ENCODE assay signal across 18 cellular contexts in genomic region chr16:13098536-13098935, GRCh38.
"Had no signal": no experiment of that assay in that cellular context is flagged by ENCODE, and none has a peak within 500 bp of the region (broad histone marks: within the 10 kb centered on the region; RNA-seq: fewer than 3 reads in every experiment).

No MANE protein-coding gene starts in this region.

- H2AFZ ChIP-seq: hepatocyte had no signal

- H3K27me3 ChIP-seq: hepatocyte, right lobe of liver, spleen had no signal

- H3K36me3 Mint-ChIP-seq: activated naive CD8-positive, alpha-beta T cell treated with anti-CD3 and anti-CD28 coated beads for 36 hours; type B pancreatic cell had no signal

- H3K4me1 ChIP-seq: psoas muscle, right lobe of liver, spleen had no signal

- H3K36me3 ChIP-seq: right lobe of liver, spleen had no signal

- H3K4me2 ChIP-seq: hepatocyte had no signal

- H3K27ac Mint-ChIP-seq: activated B cell treated with CpG ODN at 0.5 μM for 24 hours; activated CD4-positive, alpha-beta T cell treated with anti-CD3 and anti-CD28 coated beads, Interleukin-2, amount 10 ng/mL, durations not matched to agents 24 days and 14 days; activated CD8-positive, alpha-beta T cell treated with anti-CD3 and anti-CD28 coated beads, Interleukin-2, amount 10 ng/mL, durations not matched to agents 7 days and 5 days; activated naive CD8-positive, alpha-beta T cell treated with anti-CD3 and anti-CD28 coated beads for 36 hours; dendritic cell treated with granulocyte-macrophage colony-stimulating factor and Interleukin-4, amounts not matched to agents 40 ng/mL and 50 ng/mL, for 4 days; nephron; stimulated activated naive CD8-positive, alpha-beta T cell treated with anti-CD3 and anti-CD28 coated beads, Interleukin-15, amount 100 ng/mL, for 72 hours; T-helper 1 cell treated with Interleukin-12 subunit alpha and Interleukin-12 subunit beta and Interleukin-4 antibody, amounts not matched to agents 30 μg/mL and 1 μg/mL, for 36 hours; type B pancreatic cell had no signal

- H3K27ac ChIP-seq: epithelial cell of prostate, hepatocyte, psoas muscle, right lobe of liver, spleen had no signal

- H3K9me3 ChIP-seq: psoas muscle, right lobe of liver had no signal

- DNase-seq: activated B cell treated with CpG ODN at 0.5 μM for 24 hours; activated CD4-positive, alpha-beta T cell treated with anti-CD3 and anti-CD28 coated beads, Interleukin-2, amount 10 ng/mL, durations not matched to agents 24 days and 14 days; activated CD8-positive, alpha-beta memory T cell treated with anti-CD3 and anti-CD28 coated beads, Interleukin-2, amount 50 U/mL, for 4 hours; activated CD8-positive, alpha-beta T cell treated with anti-CD3 and anti-CD28 coated beads, Interleukin-2, amount 10 ng/mL, durations not matched to agents 7 days and 5 days; activated naive CD8-positive, alpha-beta T cell treated with anti-CD3 and anti-CD28 coated beads for 36 hours; effector memory CD4-positive, alpha-beta T cell; occipital lobe; psoas muscle; right lobe of liver; spleen; stimulated activated naive CD8-positive, alpha-beta T cell treated with anti-CD3 and anti-CD28 coated beads, Interleukin-15, amount 100 ng/mL, for 72 hours had no signal

- H3K9me3 Mint-ChIP-seq: activated B cell treated with CpG ODN at 0.5 μM for 24 hours, nephron had no signal

- H3K27me3 Mint-ChIP-seq: activated B cell treated with CpG ODN at 0.5 μM for 24 hours; activated CD4-positive, alpha-beta T cell treated with anti-CD3 and anti-CD28 coated beads, Interleukin-2, amount 10 ng/mL, durations not matched to agents 24 days and 14 days; dendritic cell treated with granulocyte-macrophage colony-stimulating factor and Interleukin-4, amounts not matched to agents 40 ng/mL and 50 ng/mL, for 4 days; stimulated activated naive CD8-positive, alpha-beta T cell treated with anti-CD3 and anti-CD28 coated beads, Interleukin-15, amount 100 ng/mL, for 72 hours; type B pancreatic cell had no signal

- H3K4me3 Mint-ChIP-seq: activated B cell treated with CpG ODN at 0.5 μM for 24 hours; activated CD4-positive, alpha-beta T cell treated with anti-CD3 and anti-CD28 coated beads, Interleukin-2, amount 10 ng/mL, durations not matched to agents 24 days and 14 days; activated CD8-positive, alpha-beta T cell treated with anti-CD3 and anti-CD28 coated beads, Interleukin-2, amount 10 ng/mL, durations not matched to agents 7 days and 5 days; activated naive CD8-positive, alpha-beta T cell treated with anti-CD3 and anti-CD28 coated beads for 36 hours; dendritic cell treated with granulocyte-macrophage colony-stimulating factor and Interleukin-4, amounts not matched to agents 40 ng/mL and 50 ng/mL, for 4 days; nephron; stimulated activated naive CD8-positive, alpha-beta T cell treated with anti-CD3 and anti-CD28 coated beads, Interleukin-15, amount 100 ng/mL, for 72 hours; T-helper 1 cell treated with Interleukin-12 subunit alpha and Interleukin-12 subunit beta and Interleukin-4 antibody, amounts not matched to agents 30 μg/mL and 1 μg/mL, for 36 hours; type B pancreatic cell had no signal

- H3K79me2 ChIP-seq: hepatocyte had no signal

- H3K4me3 ChIP-seq: hepatocyte, psoas muscle, right lobe of liver, spleen had no signal

- H3K4me1 Mint-ChIP-seq: activated B cell treated with CpG ODN at 0.5 μM for 24 hours; activated CD4-positive, alpha-beta T cell treated with anti-CD3 and anti-CD28 coated beads, Interleukin-2, amount 10 ng/mL, durations not matched to agents 24 days and 14 days; activated naive CD8-positive, alpha-beta T cell treated with anti-CD3 and anti-CD28 coated beads for 36 hours; nephron; stimulated activated naive CD8-positive, alpha-beta T cell treated with anti-CD3 and anti-CD28 coated beads, Interleukin-15, amount 100 ng/mL, for 72 hours had no signal

- FAIRE-seq: bronchial epithelial cell had no signal
